In genomic region chr20:63686492-63687321, GRCh38 we compare ENCODE assay signal across 6 cellular contexts. TPM values are rescaled to one million over a fixed set of nuclear protein-coding genes. Genes with fewer than 3 reads are reported as not detected.
DNase-seq lines count a peak whose midpoint lies in the region; ATAC-seq and TF ChIP-seq lines count a peak whose summit lies in the region.

No MANE protein-coding gene starts in this region.

- CTCF ChIA-PET in PC-3 (lab: Charles Lee): interaction anchor here (0.6 to 0.8 kb wide), 2 partner anchors 28 to 45 kb away, joined by 3 to 6 read pairs; no protein-coding TSS in a partner anchor

- intact Hi-C loops in PC-3 (cut with micrococcal nuclease): no loop called here

- H3K27me3 ChIP-seq in PC-3 (ENCODE audit: low read length) (no peaks in the 10 kb centered on the region), fibroblast of lung (ENCODE audit: control insufficient read depth, insufficient read depth, low read length) (no peaks in the 10 kb centered on the region)

- H3K79me2 ChIP-seq in PC-3 (ENCODE audit: low read length) (peaks cover 7% of the 10 kb centered on the region), fibroblast of lung (ENCODE audit: control insufficient read depth, insufficient read depth, low read length) (peaks cover 2% of the 10 kb centered on the region)

- BruUV-seq in PC-3 (replicated peaks; lab: Mats Ljungman, UMichigan): no TSS peak

- H3K9me3 ChIP-seq in PC-3 (ENCODE audit: low read length) (no peaks in the 10 kb centered on the region), fibroblast of lung (ENCODE audit: control insufficient read depth, insufficient read depth, low read depth, low read length) (no peaks in the 10 kb centered on the region)

- H3K4me3 ChIP-seq in PC-3 (ENCODE audit: low read length) (no peak overlapping the region), fibroblast of lung (replicated peaks in 1 of 4; ENCODE audit: control extremely low read depth in 1 of 4, insufficient read depth in 1 of 4, low read depth in 3 of 4, low read length in 4 of 4) (no peak overlapping the region)

- TF ChIP-seq CTCF in PC-3 (conservative IDR thresholded peaks at IDR 0.05; ENCODE audit: low read depth, low read length) (no peak), fibroblast of lung (conservative IDR thresholded peaks at IDR 0.05 in 1 of 2, IDR thresholded peaks at IDR 0.05 in 1 of 2; ENCODE audit: low read depth in 1 of 2, low read length in 2 of 2) (no peak)

- H3K36me3 ChIP-seq in PC-3 (ENCODE audit: low read depth, low read length) (peaks cover 2% of the 10 kb centered on the region), fibroblast of lung (ENCODE audit: control insufficient read depth, insufficient read depth, low read length) (peaks cover 25% of the 10 kb centered on the region)

- DNase-seq in PC-3 (peak; percentile 38), fibroblast of lung (ENCODE audit: low read depth in 2 of 2) (peak; percentile 83 to 84), NCI-H774 (lab: John Stamatoyannopoulos, UW) (no peak)
- DNase-seq in stimulated activated CD4-positive, alpha-beta T cell treated with anti-CD3 and anti-CD28 coated beads, Interleukin-12 subunit alpha, Interleukin-12 subunit beta, amount 100 ng/mL, for 48 hours (ENCODE audit: low read depth in 2 of 3, low spot score in 1 of 3): peak; percentile 40 to 52 (median 47)

- ATAC-seq in PC-3: peak; percentile 14
- no peak for ATAC-seq in GM18870 (IDR thresholded peaks at IDR 0.05; ENCODE audit: unreplicated experiment)
- no peak for ATAC-seq in GM21825 (IDR thresholded peaks at IDR 0.05; ENCODE audit: unreplicated experiment)

- no peaks in the 10 kb centered on the region for H4K20me1 ChIP-seq in PC-3 (ENCODE audit: low read length)
- no peaks in the 10 kb centered on the region for H4K20me1 ChIP-seq in fibroblast of lung (ENCODE audit: control insufficient read depth, extremely low read depth, insufficient read depth, low read length)

- H3K9ac ChIP-seq in PC-3 (ENCODE audit: low read length) (no peak overlapping the region), fibroblast of lung (ENCODE audit: insufficient read depth, low read length) (peak overlapping the region; percentile 69)

- POLR2A ChIA-PET in PC-3 (lab: Charles Lee; ENCODE audit: unreplicated experiment): interaction anchor here (0.6 kb wide), 2 partner anchors 45 to 72 kb away, joined by 4 to 5 read pairs; no protein-coding TSS in a partner anchor

- no peaks in the 10 kb centered on the region for H3K9me2 ChIP-seq in PC-3 (replicated peaks; ENCODE audit: low read length)

- H3K27ac ChIP-seq in PC-3 (ENCODE audit: low read length) (peak overlapping the region; percentile 26), fibroblast of lung (ENCODE audit: insufficient read depth, low read length) (peak overlapping the region; percentile 98)

- H3K4me1 ChIP-seq in PC-3 (ENCODE audit: insufficient read depth, low read length) (peaks cover 28% of the 10 kb centered on the region), fibroblast of lung (ENCODE audit: control insufficient read depth, extremely low read depth, insufficient read depth, low read length) (peaks cover 35% of the 10 kb centered on the region)

- no peak overlapping the region for H2AFZ ChIP-seq in PC-3 (ENCODE audit: low read length)
- H2AFZ ChIP-seq in fibroblast of lung (ENCODE audit: low read length): no peak overlapping the region

- no peaks in the 10 kb centered on the region for H3F3A ChIP-seq in PC-3 (ENCODE audit: low read length, unreplicated experiment)

- H3K4me2 ChIP-seq in PC-3 (ENCODE audit: low read length) (no peak overlapping the region), fibroblast of lung (ENCODE audit: extremely low read depth, insufficient read depth, low read length) (no peak overlapping the region)

RNA-seq across cellular contexts. Expression of gene TNFRSF6B, which starts 9.7 kb away (rescaled TPM):
- 41.6 and 59.0 TPM in 2 replicates for total RNA-seq in PC-3 (2014; rRNA removed)
- 6.7 and 35.2 TPM in 2 replicates for total RNA-seq in fibroblast of lung
- 3.8 and 5.7 TPM in 2 replicates for polyA plus RNA-seq in fibroblast of lung
- 4.9 and 14.5 TPM in 2 replicates for polyA plus RNA-seq in fibroblast of lung (2012)
- 1.9 and 2.9 TPM in 2 replicates for polyA minus RNA-seq in fibroblast of lung (ENCODE audit: low replicate concordance)

RNA-seq across cellular contexts. Expression of gene ARFRP1, which starts 21.1 kb away (rescaled TPM):
- 71.2 and 73.5 TPM in 2 replicates for total RNA-seq in PC-3 (2014; rRNA removed)
- 24.7 and 35.0 TPM in 2 replicates for total RNA-seq in fibroblast of lung
- 32.2 and 34.6 TPM in 2 replicates for polyA plus RNA-seq in fibroblast of lung
- polyA plus RNA-seq in fibroblast of lung (2012): 36.3 and 40.1 TPM in 2 replicates
- 10.0 and 12.5 TPM in 2 replicates for polyA minus RNA-seq in fibroblast of lung (ENCODE audit: low replicate concordance)

RNA-seq across cellular contexts. Expression of gene ZGPAT, which starts 21.1 kb away (rescaled TPM):
- total RNA-seq in PC-3 (2014; rRNA removed) (37.9 and 56.8 TPM in 2 replicates), fibroblast of lung (10.7 and 11.0 TPM in 2 replicates)
- polyA plus RNA-seq in fibroblast of lung: 7.6 and 8.7 TPM in 2 replicates
- 13.8 and 19.0 TPM in 2 replicates for polyA plus RNA-seq in fibroblast of lung (2012)
- 13.9 and 14.4 TPM in 2 replicates for polyA minus RNA-seq in fibroblast of lung (ENCODE audit: low replicate concordance)

RNA-seq across cellular contexts. Expression of gene RTEL1, which starts 28.6 kb away (rescaled TPM):
- total RNA-seq in PC-3 (2014; rRNA removed): 43.0 and 56.2 TPM in 2 replicates
- total RNA-seq in fibroblast of lung: 8.5 and 12.4 TPM in 2 replicates
- polyA plus RNA-seq in fibroblast of lung: 4.7 and 11.5 TPM in 2 replicates
- 7.0 and 13.8 TPM in 2 replicates for polyA plus RNA-seq in fibroblast of lung (2012)
- 20.4 and 77.8 TPM in 2 replicates for polyA minus RNA-seq in fibroblast of lung (ENCODE audit: low replicate concordance)

RNA-seq across cellular contexts. Expression of gene STMN3, which starts 33.5 kb away (rescaled TPM):
- total RNA-seq in PC-3 (2014; rRNA removed): 15.8 and 24.5 TPM in 2 replicates
- total RNA-seq in fibroblast of lung: 16.4 and 34.3 TPM in 2 replicates
- 3.7 and 27.4 TPM in 2 replicates for polyA plus RNA-seq in fibroblast of lung
- polyA plus RNA-seq in fibroblast of lung (2012): 6.8 and 60.2 TPM in 2 replicates
- polyA minus RNA-seq in fibroblast of lung (ENCODE audit: low replicate concordance): 10.4 and 96.0 TPM in 2 replicates
